Comparison of ENCODE assay signal across 13 cellular contexts in genomic region chr10:102634696-102635095, GRCh38. TPM values are rescaled to one million over a fixed set of nuclear protein-coding genes. Genes with fewer than 3 reads are reported as not detected.
DNase-seq lines count a peak whose midpoint lies in the region; ATAC-seq and TF ChIP-seq lines count a peak whose summit lies in the region.
"Had no signal": no experiment of that assay in that cellular context is flagged by ENCODE, and none has a peak within 500 bp of the region (broad histone marks: within the 10 kb centered on the region; RNA-seq: fewer than 3 reads in every experiment).

No MANE protein-coding gene starts in this region.

- no peak for ATAC-seq in CD4-positive, alpha-beta T cell (ENCODE audit: poor library complexity)
- no peak for ATAC-seq in GM21423 (IDR thresholded peaks at IDR 0.05; ENCODE audit: unreplicated experiment)
- ATAC-seq in WTC11: no peak

- no peak for DNase-seq in CD4-positive, alpha-beta T cell
- DNase-seq in endodermal cell: peak; percentile 60
- no peak for DNase-seq in NCI-H526 (lab: John Stamatoyannopoulos, UW)
- no peak for DNase-seq in cerebellar nuclear complex (lab: John Stamatoyannopoulos, UW)
- no peak for DNase-seq in WTC11 (ENCODE audit: low spot score)
- DNase-seq: anterior cingulate cortex; effector CD8-positive, alpha-beta T cell; glutamatergic neuron; stimulated activated CD4-positive, alpha-beta T cell treated with anti-CD3 and anti-CD28 coated beads, Interleukin-4, amount 100 ng/mL, for 4 hours had no signal

- H3K9me3 ChIP-seq in CD4-positive, alpha-beta T cell (ENCODE audit: control insufficient read depth, low read length): no peaks in the 10 kb centered on the region
- no peaks in the 10 kb centered on the region for H3K9me3 ChIP-seq in endodermal cell (ENCODE audit: control insufficient read depth, low read length)
- H3K9me3 ChIP-seq: prostate gland had no signal

- POLR2A ChIA-PET in CD4-positive, alpha-beta T cell (lab: Charles Lee): interaction anchor here (1.2 to 1.6 kb wide), 4 partner anchors 10 to 80 kb away, joined by 4 to 19 read pairs (median 4); partner anchors contain the start of genes ARL3, SFXN2 and TRIM8
- POLR2A ChIA-PET in WTC11 (lab: Charles Lee): no interaction called here

- peak overlapping the region; percentile 51 for H3K27ac Mint-ChIP-seq in CD4-positive, alpha-beta T cell
- H3K27ac Mint-ChIP-seq in endodermal cell: no peak overlapping the region
- peak overlapping the region; percentile 97 to 100 (median 100) for H3K27ac Mint-ChIP-seq in nephron
- no peak overlapping the region for H3K27ac Mint-ChIP-seq in WTC11

- no peaks in the 10 kb centered on the region for H3K9me3 Mint-ChIP-seq in CD4-positive, alpha-beta T cell
- H3K9me3 Mint-ChIP-seq in endodermal cell (no peaks in the 10 kb centered on the region), nephron (no peaks in the 10 kb centered on the region), WTC11 (peaks cover 3% of the 10 kb centered on the region; the same call in 1 of the 2 replicates)

- H3K9ac ChIP-seq in endodermal cell (ENCODE audit: extremely low read depth, low read length, poor library complexity, severe bottlenecking): no peak overlapping the region

- no peaks in the 10 kb centered on the region for H3K36me3 ChIP-seq in endodermal cell (ENCODE audit: control insufficient read depth, insufficient read depth, low read length)
- H3K36me3 ChIP-seq: prostate gland had no signal

- H3K36me3 Mint-ChIP-seq in CD4-positive, alpha-beta T cell (ENCODE audit: low read depth): peaks cover 6% of the 10 kb centered on the region
- H3K36me3 Mint-ChIP-seq in endodermal cell (ENCODE audit: low read depth) (peaks cover 5% of the 10 kb centered on the region), nephron (ENCODE audit: low read depth) (peaks cover 11% of the 10 kb centered on the region), WTC11 (no peaks in the 10 kb centered on the region)

- TF ChIP-seq RAD21 in Ishikawa (IDR thresholded peaks at IDR 0.05; ENCODE audit: low read depth): no peak

- CTCF ChIA-PET in CD4-positive, alpha-beta T cell (lab: Charles Lee): interaction anchor here (1.6 kb wide), 1 partner anchor 625 kb away, joined by 3 read pairs; no protein-coding TSS in a partner anchor
- CTCF ChIA-PET in WTC11 (lab: Charles Lee): no interaction called here

- WGBS in endodermal cell (ENCODE audit: insufficient coverage in 1 of 2, insufficient read length in 1 of 2), 2 experiments: 50 to 84% methylated on average over 1 to 4 of the region's 4 CpGs

- no peak overlapping the region for H3K4me3 ChIP-seq in endodermal cell (ENCODE audit: low read length)
- H3K4me3 ChIP-seq: prostate gland had no signal

- no peak overlapping the region for H3K4me3 Mint-ChIP-seq in CD4-positive, alpha-beta T cell
- H3K4me3 Mint-ChIP-seq in endodermal cell (no peak overlapping the region), nephron (no peak overlapping the region), WTC11 (no peak overlapping the region)

- H3K27me3 Mint-ChIP-seq in CD4-positive, alpha-beta T cell: no peaks in the 10 kb centered on the region
- H3K27me3 Mint-ChIP-seq in endodermal cell (ENCODE audit: insufficient read depth) (no peaks in the 10 kb centered on the region), nephron (ENCODE audit: low read depth) (no peaks in the 10 kb centered on the region), WTC11 (ENCODE audit: low read depth) (peaks cover 4% of the 10 kb centered on the region; the same call in 1 of the 2 replicates)

- H3K27me3 ChIP-seq in CD4-positive, alpha-beta T cell (ENCODE audit: control insufficient read depth, insufficient read depth, low read length): no peaks in the 10 kb centered on the region
- no peaks in the 10 kb centered on the region for H3K27me3 ChIP-seq in endodermal cell (ENCODE audit: control insufficient read depth, insufficient read depth, low read length, poor library complexity, severe bottlenecking)

- intact Hi-C loops in CD4-positive, alpha-beta T cell (cut with DNase I, micrococcal nuclease): no loop called here

- no peak for TF ChIP-seq CTCF in CD4-positive, alpha-beta T cell (IDR thresholded peaks at IDR 0.05)
- TF ChIP-seq CTCF in endodermal cell (conservative IDR thresholded peaks at IDR 0.05) (no peak), nephron (IDR thresholded peaks at IDR 0.05; ENCODE audit: unreplicated experiment in 3 of 3) (no peak), WTC11 (IDR thresholded peaks at IDR 0.05) (no peak)

- TF ChIP-seq EP300 in Ishikawa (IDR thresholded peaks at IDR 0.05; ENCODE audit: borderline replicate concordance): no peak

- peaks cover 3% of the 10 kb centered on the region for H3K4me1 ChIP-seq in endodermal cell (ENCODE audit: control insufficient read depth, insufficient read depth, low read length)
- H3K4me1 ChIP-seq: prostate gland had no signal

- no peak overlapping the region for H3K27ac ChIP-seq in CD4-positive, alpha-beta T cell (ENCODE audit: low read depth, low read length)
- H3K27ac ChIP-seq in endodermal cell (ENCODE audit: low read depth, low read length): no peak overlapping the region
- H3K27ac ChIP-seq: prostate gland had no signal

- peaks cover 49% of the 10 kb centered on the region for H3K4me1 Mint-ChIP-seq in CD4-positive, alpha-beta T cell (ENCODE audit: low read depth)
- peaks cover 22% of the 10 kb centered on the region for H3K4me1 Mint-ChIP-seq in endodermal cell
- peaks cover 61% of the 10 kb centered on the region for H3K4me1 Mint-ChIP-seq in nephron
- peaks cover 44% of the 10 kb centered on the region for H3K4me1 Mint-ChIP-seq in WTC11

TF ChIP-seq in Ishikawa, 13 proteins besides CTCF, POLR2A, EP300 and RAD21:
- no peak for TF ChIP-seq YY1 (IDR thresholded peaks at IDR 0.05; ENCODE audit: low read depth)
- TF ChIP-seq TAF1 (IDR thresholded peaks at IDR 0.05; ENCODE audit: low read depth): no peak
- 0 out of 2 replicates have a peak, but pooled peaks have one; percentile 26 for TF ChIP-seq TEAD4 (IDR thresholded peaks at IDR 0.05)
- TF ChIP-seq CREB1 (IDR thresholded peaks at IDR 0.05; ENCODE audit: low read depth): no peak
- peak; percentile 35; the same call in 1 of the 2 replicates for TF ChIP-seq TCF12 (IDR thresholded peaks at IDR 0.05; ENCODE audit: low read depth)
TF ChIP-seq in Ishikawa: peak in this region for 2.

TF ChIP-seq in WTC11, 78 proteins besides CTCF, POLR2A, EP300 and RAD21 (continues in another document):
- TF ChIP-seq GRHL2 (CRISPR knock-in tag; IDR thresholded peaks at IDR 0.05; ENCODE audit: insufficient replicate concordance, severe bottlenecking): no peak
- TF ChIP-seq HMGXB4 (CRISPR knock-in tag; IDR thresholded peaks at IDR 0.05): no peak
- TF ChIP-seq ZNF263 (CRISPR knock-in tag; IDR thresholded peaks at IDR 0.05; ENCODE audit: low read depth): no peak
- TF ChIP-seq TP53 (CRISPR knock-in tag; IDR thresholded peaks at IDR 0.05): no peak
- TF ChIP-seq ZBTB21 (CRISPR knock-in tag; IDR thresholded peaks at IDR 0.05; ENCODE audit: borderline replicate concordance): no peak
- TF ChIP-seq ZNF423 (CRISPR knock-in tag; IDR thresholded peaks at IDR 0.05): no peak
- no peak for TF ChIP-seq ELF4 (CRISPR knock-in tag; IDR thresholded peaks at IDR 0.05; ENCODE audit: low read depth)
- no peak for TF ChIP-seq ATF2 (CRISPR knock-in tag; IDR thresholded peaks at IDR 0.05; ENCODE audit: borderline replicate concordance, low read depth)
- no peak for TF ChIP-seq NFYB (CRISPR knock-in tag; conservative IDR thresholded peaks at IDR 0.05; ENCODE audit: low read depth)

RNA-seq across cellular contexts. Expression of gene TRIM8, which starts 9.6 kb away (rescaled TPM):
- 10 to 100 TPM; 80.9 to 81.6 TPM for total RNA-seq in CD4-positive, alpha-beta T cell
- total RNA-seq in endodermal cell (10 to 100 TPM; 27.7 to 32.7 TPM), WTC11 (2021) (36.3 to 40.3 TPM (median 36.8 TPM) in 3 replicates)
- polyA plus RNA-seq in endodermal cell (2013, experiment 1 of 2): 55.6 TPM
- polyA plus RNA-seq in endodermal cell (2013, experiment 2 of 2): 46.3 TPM

Comparison
In these comparisons a context has a peak if more than half of its experiments do, and no peak if none do; other contexts are left out.
1. H3K27ac Mint-ChIP-seq: peak in CD4-positive, alpha-beta T cell (single experiment) and nephron (3 of 3); none in endodermal cell (single experiment) and WTC11 (single experiment).